In genomic region chr2:238379096-238379810, GRCh38 we compare ENCODE assay signal across 8 cellular contexts. TPM values are rescaled to one million over a fixed set of nuclear protein-coding genes. Genes with fewer than 3 reads are reported as not detected.
DNase-seq lines count a peak whose midpoint lies in the region; ATAC-seq and TF ChIP-seq lines count a peak whose summit lies in the region.

No MANE protein-coding gene starts in this region.

- H2BK12ac ChIP-seq in neuronal stem cell (ENCODE audit: low read length) = peak overlapping the region; percentile 69

- no peak overlapping the region for H3K27ac ChIP-seq in neuronal stem cell (replicated peaks; ENCODE audit: low read length)
- H3K27ac ChIP-seq in transverse colon = no peak overlapping the region

- no peak for ATAC-seq in HG03097 (IDR thresholded peaks at IDR 0.05; ENCODE audit: low FRiP score, unreplicated experiment)
- ATAC-seq in HG03520 (IDR thresholded peaks at IDR 0.05; ENCODE audit: unreplicated experiment) = no peak

- no peak overlapping the region for H3K18ac ChIP-seq in neuronal stem cell (ENCODE audit: low read length)

- no peak overlapping the region for H3K14ac ChIP-seq in neuronal stem cell (ENCODE audit: low read length)

- no peak overlapping the region for H3K4me2 ChIP-seq in neuronal stem cell (ENCODE audit: insufficient read depth, low read length, poor library complexity, severe bottlenecking)

- no peak overlapping the region for H2BK15ac ChIP-seq in neuronal stem cell (ENCODE audit: low read length)

- H4K91ac ChIP-seq in neuronal stem cell (ENCODE audit: low read depth, low read length, poor library complexity) = no peak overlapping the region

- no peaks in the 10 kb centered on the region for H3K27me3 ChIP-seq in neuronal stem cell (ENCODE audit: control insufficient read depth in 3 of 3, insufficient read depth in 3 of 3, low read depth in 1 of 3, low read length in 3 of 3)
- H3K27me3 ChIP-seq in transverse colon = no peaks in the 10 kb centered on the region

- no peak overlapping the region for H3K9ac ChIP-seq in neuronal stem cell (ENCODE audit: low read depth, low read length, poor library complexity)

- H3K79me1 ChIP-seq in neuronal stem cell (ENCODE audit: low read depth, low read length) = peaks cover 2% of the 10 kb centered on the region

- H4K8ac ChIP-seq in neuronal stem cell (ENCODE audit: low read depth, low read length) = no peak overlapping the region

- TF ChIP-seq EP300 in transverse colon (IDR thresholded peaks at IDR 0.05; ENCODE audit: low read depth) = no peak

- DNase-seq in Daoy (ENCODE audit: low read depth) (peak; percentile 62), NCI-H2196 (lab: John Stamatoyannopoulos, UW; ENCODE audit: unreplicated experiment) (peak; percentile 31), astrocyte of the cerebellum (ENCODE audit: low read depth) (peak; percentile 24), neuronal stem cell (ENCODE audit: low spot score) (no peak), DMS79 treated with DMSO at 0.1 percent for 48 hours (lab: John Stamatoyannopoulos, UW) (no peak), transverse colon (no peak)

- no peak for TF ChIP-seq POLR2A in transverse colon (IDR thresholded peaks at IDR 0.05)

- in situ Hi-C loops in astrocyte of the cerebellum (cut with HindIII; ENCODE audit: low sequenced_read_pairs) (no loop called here), transverse colon (cut with MboI; ENCODE audit: low pct_ligation_motif_present in 1 of 4, low pct_unique_long_range_greater_than_20kb in 1 of 4, low sequenced_read_pairs in 3 of 4) (no loop called here)

- H2AK5ac ChIP-seq in neuronal stem cell (ENCODE audit: low read depth, low read length) = no peak overlapping the region

- TF ChIP-seq CTCF in astrocyte of the cerebellum (IDR thresholded peaks at IDR 0.05; ENCODE audit: low read depth, low read length, missing control alignments) (no peak), transverse colon (IDR thresholded peaks at IDR 0.05) (no peak)

- WGBS in neuronal stem cell (ENCODE audit: extremely low coverage in 2 of 2, insufficient read length in 2 of 2, insufficient replicate concordance in 1 of 2), 2 donors = no CpG with 5 or more reads among the region's 15 CpGs
- 75 to 76% methylated on average over 11 to 14 of the region's 15 CpGs for WGBS in transverse colon (ENCODE audit: low coverage in 1 of 2), 2 donors

- H3K4me3 ChIP-seq in astrocyte of the cerebellum (ENCODE audit: low read depth, low read length) = no peak overlapping the region
- H3K4me3 ChIP-seq in neuronal stem cell (ENCODE audit: low read length in 2 of 2) = no peak overlapping the region
- no peak overlapping the region for H3K4me3 ChIP-seq in transverse colon

- intact Hi-C loops in transverse colon (cut with DNase I; ENCODE audit: low total_unique reads) = no loop called here

- H2BK5ac ChIP-seq in neuronal stem cell (ENCODE audit: low read length) = no peak overlapping the region

- H3K23ac ChIP-seq in neuronal stem cell (ENCODE audit: low read depth, low read length, poor library complexity) = no peak overlapping the region

- H3K4ac ChIP-seq in neuronal stem cell (ENCODE audit: low read length) = no peak overlapping the region

- H2BK120ac ChIP-seq in neuronal stem cell (ENCODE audit: low read depth, low read length) = no peak overlapping the region

- H3K4me1 ChIP-seq in neuronal stem cell (ENCODE audit: control insufficient read depth in 2 of 2, insufficient read depth in 1 of 2, low read depth in 1 of 2, low read length in 2 of 2) = peaks cover 1 to 20% of the 10 kb centered on the region in 2 donors
- H3K4me1 ChIP-seq in transverse colon = peaks cover 0 to 17% (median 3%) of the 10 kb centered on the region in 4 donors

- H3K9me3 ChIP-seq in neuronal stem cell (replicated peaks in 1 of 2; ENCODE audit: control insufficient read depth in 2 of 2, insufficient read depth in 1 of 2, low read depth in 1 of 2, low read length in 2 of 2) (peaks cover 0 to 9% of the 10 kb centered on the region in 2 donors), transverse colon (no peaks in the 10 kb centered on the region)

- H3K36me3 ChIP-seq in neuronal stem cell (replicated peaks in 1 of 2; ENCODE audit: control insufficient read depth in 2 of 2, insufficient read depth in 2 of 2, low read length in 2 of 2) (peaks cover 0 to 4% of the 10 kb centered on the region in 2 donors), transverse colon (peaks cover 0 to 3% (median 0%) of the 10 kb centered on the region in 4 donors)

- peak overlapping the region; percentile 25 for H2AFZ ChIP-seq in neuronal stem cell (ENCODE audit: low read length)

RNA-seq across cellular contexts. Expression of gene ASB1, which starts 47.5 kb away (rescaled TPM):
- 33.7 and 86.3 TPM in 2 replicates for total RNA-seq in Daoy (2014; rRNA removed; shearing (Covaris generic))
- 22.8 TPM for polyA plus RNA-seq in neuronal stem cell (2013, experiment 1 of 2)
- 20.5 TPM for polyA plus RNA-seq in neuronal stem cell (2013, experiment 2 of 2)
- total RNA-seq in transverse colon = 10 to 100 TPM in 3 of 4 donors, 1 to 10 TPM in 1; 9.4 to 48.3 (median 17.2) TPM

RNA-seq across cellular contexts. Expression of gene TRAF3IP1, which starts 58.9 kb away (rescaled TPM):
- 4.1 and 7.0 TPM in 2 replicates for total RNA-seq in Daoy (2014; rRNA removed; shearing (Covaris generic))
- 13.8 TPM for polyA plus RNA-seq in neuronal stem cell (2013, experiment 1 of 2)
- polyA plus RNA-seq in neuronal stem cell (2013, experiment 2 of 2) = 14.5 TPM
- 10 to 100 TPM in 3 of 4 donors, 1 to 10 TPM in 1; 1.1 to 14.1 (median 10.4) TPM for total RNA-seq in transverse colon

Comparison
In these comparisons a context has a peak if more than half of its experiments do, and no peak if none do; other contexts are left out.
1. DNase-seq: peak in Daoy (single experiment), NCI-H2196 (single experiment) and astrocyte of the cerebellum (single experiment); none in neuronal stem cell (single experiment), DMS79 treated with DMSO at 0.1 percent for 48 hours (single experiment) and transverse colon (single experiment).